Comparison of ENCODE assay signal across 22 cellular contexts in genomic region chr7:45690762-45691150, GRCh38.
A peak's percentile ranks its signal among the peaks of the same experiment; 100 is the strongest.
DNase-seq lines count a peak whose midpoint lies in the region; ATAC-seq and TF ChIP-seq lines count a peak whose summit lies in the region.
"Had no signal": no experiment of that assay in that cellular context is flagged by ENCODE, and none has a peak within 500 bp of the region (broad histone marks: within the 10 kb centered on the region; RNA-seq: fewer than 3 reads in every experiment).

No MANE protein-coding gene starts in this region.

- peaks cover 22% of the 10 kb centered on the region for H3K4me1 Mint-ChIP-seq in progenitor cell of endocrine pancreas (ENCODE audit: low read depth)

- H4K91ac ChIP-seq in IMR-90 (ENCODE audit: insufficient read depth, low read depth, low read length) = peak overlapping the region; percentile 96; the same call in 1 of the 2 replicates

- H3K23ac ChIP-seq in IMR-90 (ENCODE audit: low read depth, low read length) = no peak overlapping the region

- no peak for TF ChIP-seq CTCF in IMR-90 (conservative IDR thresholded peaks at IDR 0.05; ENCODE audit: low read depth, low read length)
- no peak for TF ChIP-seq CTCF in progenitor cell of endocrine pancreas (IDR thresholded peaks at IDR 0.05; ENCODE audit: unreplicated experiment)

- H3K27ac ChIP-seq in IMR-90 (ENCODE audit: insufficient read depth, low read length) = no peak overlapping the region
- H3K27ac ChIP-seq: PC-9 had no signal

- H3K9ac ChIP-seq in IMR-90 (ENCODE audit: low read depth, low read length) = no peak overlapping the region

- no peak for ATAC-seq in IMR-90 (ENCODE audit: low read depth)
- ATAC-seq in left lobe of liver = peak; percentile 20
- ATAC-seq in HG02678 (IDR thresholded peaks at IDR 0.05; ENCODE audit: unreplicated experiment) = no peak
- ATAC-seq in GM18511 (IDR thresholded peaks at IDR 0.05; ENCODE audit: unreplicated experiment) = no peak
- ATAC-seq: Right ventricle myocardium inferior had no signal

- intact Hi-C loops in IMR-90 (cut with micrococcal nuclease) = no loop called here

- H2AK9ac ChIP-seq in IMR-90 (replicated peaks; ENCODE audit: low read depth, low read length, poor library complexity) = no peak overlapping the region

- H2BK15ac ChIP-seq in IMR-90 (ENCODE audit: low read depth, low read length) = peak overlapping the region; percentile 92; the same call in 2 of the 3 replicates

- POLR2A ChIA-PET in IMR-90 (lab: Charles Lee; ENCODE audit: unreplicated experiment) = interaction anchor here (0.6 kb wide), 1 partner anchor 655 kb away, joined by 3 read pairs; no protein-coding TSS in a partner anchor

- H2BK20ac ChIP-seq in IMR-90 (ENCODE audit: low read depth, low read length) = peak overlapping the region; percentile 99

- no peaks in the 10 kb centered on the region for H3K9me3 ChIP-seq in IMR-90 (ENCODE audit: control insufficient read depth, insufficient read depth, low read length)
- H3K9me3 ChIP-seq: BE2C, MG63, SJSA1 had no signal

- H3K9me3 Mint-ChIP-seq in progenitor cell of endocrine pancreas (ENCODE audit: low read depth) = peaks cover 12% of the 10 kb centered on the region

- H3K36me3 ChIP-seq in IMR-90 (ENCODE audit: control insufficient read depth, insufficient read depth, low read length) = no peaks in the 10 kb centered on the region
- H3K36me3 ChIP-seq: BE2C, MG63, SJSA1 had no signal

- H3K4me1 ChIP-seq in IMR-90 (ENCODE audit: control insufficient read depth, insufficient read depth, low read length) = peaks cover 11% of the 10 kb centered on the region
- H3K4me1 ChIP-seq: BE2C had no signal

- no peak overlapping the region for H3K4me3 Mint-ChIP-seq in progenitor cell of endocrine pancreas (ENCODE audit: low read depth)

- no peak overlapping the region for H2AFZ ChIP-seq in IMR-90 (replicated peaks; ENCODE audit: low read length, poor library complexity)
- H2AFZ ChIP-seq: PC-9 had no signal

- H3K27me3 ChIP-seq in IMR-90 (ENCODE audit: control insufficient read depth, insufficient read depth, low read length) = no peaks in the 10 kb centered on the region
- H3K27me3 ChIP-seq: BE2C, MG63, SJSA1 had no signal

- no peak for TF ChIP-seq POLR2A in IMR-90 (IDR thresholded peaks at IDR 0.05; ENCODE audit: low read depth, low read length)

- H2BK120ac ChIP-seq in IMR-90 (ENCODE audit: low read depth, low read length) = peak overlapping the region; percentile 99; the same call in 1 of the 2 replicates

- peaks cover 13% of the 10 kb centered on the region for H3K36me3 Mint-ChIP-seq in progenitor cell of endocrine pancreas (ENCODE audit: insufficient read depth)

- peak overlapping the region; percentile 96 for H3K4ac ChIP-seq in IMR-90 (ENCODE audit: low read depth, low read length)

- no peak overlapping the region; the same call in 1 of the 2 replicates for H3K14ac ChIP-seq in IMR-90 (replicated peaks; ENCODE audit: low read depth, low read length)

- H2BK5ac ChIP-seq in IMR-90 (ENCODE audit: low read depth, low read length, poor library complexity, severe bottlenecking) = no peak overlapping the region

- in situ Hi-C loops in IMR-90 (cut with MboI; ENCODE audit: low sequenced_read_pairs) = no loop called here

- no peaks in the 10 kb centered on the region for H3K79me1 ChIP-seq in IMR-90 (ENCODE audit: low read depth in 1 of 2, low read length in 2 of 2)

- H3K4me2 ChIP-seq in IMR-90 (ENCODE audit: low read depth, low read length) = no peak overlapping the region
- H3K4me2 ChIP-seq: PC-9 had no signal

- dilution Hi-C loops in IMR-90 (cut with HindIII; ENCODE audit: low sequenced_read_pairs, unreplicated experiment) = no loop called here

- peaks cover 10% of the 10 kb centered on the region; the same call in 1 of the 2 replicates for H3K9me1 ChIP-seq in IMR-90 (ENCODE audit: insufficient read depth, low read length)

- peak overlapping the region; percentile 94; the same call in 1 of the 2 replicates for H2AK5ac ChIP-seq in IMR-90 (ENCODE audit: low read depth, low read length)

- H3K18ac ChIP-seq in IMR-90 (ENCODE audit: low read depth, low read length) = no peak overlapping the region

- BruUV-seq in IMR-90 (replicated peaks; lab: Mats Ljungman, UMichigan) = no TSS peak

- TF ChIP-seq RAD21 in IMR-90 (IDR thresholded peaks at IDR 0.05; ENCODE audit: low read length) = no peak

- no peaks in the 10 kb centered on the region for H3K27me3 Mint-ChIP-seq in progenitor cell of endocrine pancreas

- H4K8ac ChIP-seq in IMR-90 (ENCODE audit: low read depth in 2 of 2, low read length in 2 of 2) = no peak overlapping the region; a peak in 2 of 4 replicates

- H3K56ac ChIP-seq in IMR-90 (ENCODE audit: extremely low read depth, insufficient read depth, low read length) = no peak overlapping the region

- peak; percentile 46 for DNase-seq in COLO668 (lab: John Stamatoyannopoulos, UW; ENCODE audit: unreplicated experiment)
- DNase-seq in IMR-90 = no peak
- DNase-seq in left lobe of liver (ENCODE audit: low spot score) = no peak
- DNase-seq in progenitor cell of endocrine pancreas (ENCODE audit: low spot score, unreplicated experiment) = no peak
- no peak for DNase-seq in stimulated activated CD8-positive, alpha-beta memory T cell treated with anti-CD3 and anti-CD28 coated beads, Interleukin-4, amount 100 ng/mL, for 48 hours
- DNase-seq in activated naive CD4-positive, alpha-beta T cell treated with Interleukin-2 at 50 U/mL for 16 hours = no peak
- DNase-seq: ACHN, BE2C, GDM1, HCEC 1CT, KBM-7, MG63, NCI-H1105 treated with DMSO at 0.1 percent for 48 hours, NCI-H146, NCI-H1930, NCI-H2107, NCI-H524, PC-9 had no signal

- H4K20me1 ChIP-seq in IMR-90 (ENCODE audit: insufficient read depth, low read length) = no peaks in the 10 kb centered on the region

- H3K27ac Mint-ChIP-seq in progenitor cell of endocrine pancreas = peak overlapping the region; percentile 74

- no peak overlapping the region for H4K5ac ChIP-seq in IMR-90 (ENCODE audit: low read depth, low read length)

- no peak overlapping the region for H3K4me3 ChIP-seq in IMR-90 (ENCODE audit: insufficient read depth, low read depth, low read length)
- H3K4me3 ChIP-seq: MG63, PC-9, SJSA1 had no signal

- CTCF ChIA-PET in IMR-90 (lab: Yijun Ruan, JAX) = no interaction called here

TF ChIP-seq in IMR-90, 13 proteins besides CTCF, POLR2A, EP300 and RAD21:
- TF ChIP-seq RCOR1 (IDR thresholded peaks at IDR 0.05; ENCODE audit: insufficient replicate concordance, low read length) (no peak), NFE2L2 (IDR thresholded peaks at IDR 0.05; ENCODE audit: low read depth, low read length) (no peak), FOS (IDR thresholded peaks at IDR 0.05; ENCODE audit: low read depth, low read length) (no peak), CHD1 (IDR thresholded peaks at IDR 0.05; ENCODE audit: low read depth, low read length) (no peak), MAZ (IDR thresholded peaks at IDR 0.05; ENCODE audit: borderline replicate concordance, low read depth, low read length) (no peak), RFX5 (IDR thresholded peaks at IDR 0.05; ENCODE audit: low read depth, low read length) (no peak)
- TF ChIP-seq, protein P1, sequence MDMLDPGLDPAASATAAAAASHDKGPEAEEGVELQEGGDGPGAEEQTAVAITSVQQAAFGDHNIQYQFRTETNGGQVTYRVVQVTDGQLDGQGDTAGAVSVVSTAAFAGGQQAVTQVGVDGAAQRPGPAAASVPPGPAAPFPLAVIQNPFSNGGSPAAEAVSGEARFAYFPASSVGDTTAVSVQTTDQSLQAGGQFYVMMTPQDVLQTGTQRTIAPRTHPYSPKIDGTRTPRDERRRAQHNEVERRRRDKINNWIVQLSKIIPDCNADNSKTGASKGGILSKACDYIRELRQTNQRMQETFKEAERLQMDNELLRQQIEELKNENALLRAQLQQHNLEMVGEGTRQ (IDR thresholded peaks at IDR 0.05; ENCODE audit: low read depth, low read length) = no peak
- TF ChIP-seq, protein P2, sequence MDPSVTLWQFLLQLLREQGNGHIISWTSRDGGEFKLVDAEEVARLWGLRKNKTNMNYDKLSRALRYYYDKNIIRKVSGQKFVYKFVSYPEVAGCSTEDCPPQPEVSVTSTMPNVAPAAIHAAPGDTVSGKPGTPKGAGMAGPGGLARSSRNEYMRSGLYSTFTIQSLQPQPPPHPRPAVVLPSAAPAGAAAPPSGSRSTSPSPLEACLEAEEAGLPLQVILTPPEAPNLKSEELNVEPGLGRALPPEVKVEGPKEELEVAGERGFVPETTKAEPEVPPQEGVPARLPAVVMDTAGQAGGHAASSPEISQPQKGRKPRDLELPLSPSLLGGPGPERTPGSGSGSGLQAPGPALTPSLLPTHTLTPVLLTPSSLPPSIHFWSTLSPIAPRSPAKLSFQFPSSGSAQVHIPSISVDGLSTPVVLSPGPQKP (IDR thresholded peaks at IDR 0.05; ENCODE audit: borderline replicate concordance, low read depth, low read length) = no peak
TF ChIP-seq in IMR-90: peak in this region for 0.
